ENCODE assay signal across 10 cellular contexts in the genomic region with DNA sequence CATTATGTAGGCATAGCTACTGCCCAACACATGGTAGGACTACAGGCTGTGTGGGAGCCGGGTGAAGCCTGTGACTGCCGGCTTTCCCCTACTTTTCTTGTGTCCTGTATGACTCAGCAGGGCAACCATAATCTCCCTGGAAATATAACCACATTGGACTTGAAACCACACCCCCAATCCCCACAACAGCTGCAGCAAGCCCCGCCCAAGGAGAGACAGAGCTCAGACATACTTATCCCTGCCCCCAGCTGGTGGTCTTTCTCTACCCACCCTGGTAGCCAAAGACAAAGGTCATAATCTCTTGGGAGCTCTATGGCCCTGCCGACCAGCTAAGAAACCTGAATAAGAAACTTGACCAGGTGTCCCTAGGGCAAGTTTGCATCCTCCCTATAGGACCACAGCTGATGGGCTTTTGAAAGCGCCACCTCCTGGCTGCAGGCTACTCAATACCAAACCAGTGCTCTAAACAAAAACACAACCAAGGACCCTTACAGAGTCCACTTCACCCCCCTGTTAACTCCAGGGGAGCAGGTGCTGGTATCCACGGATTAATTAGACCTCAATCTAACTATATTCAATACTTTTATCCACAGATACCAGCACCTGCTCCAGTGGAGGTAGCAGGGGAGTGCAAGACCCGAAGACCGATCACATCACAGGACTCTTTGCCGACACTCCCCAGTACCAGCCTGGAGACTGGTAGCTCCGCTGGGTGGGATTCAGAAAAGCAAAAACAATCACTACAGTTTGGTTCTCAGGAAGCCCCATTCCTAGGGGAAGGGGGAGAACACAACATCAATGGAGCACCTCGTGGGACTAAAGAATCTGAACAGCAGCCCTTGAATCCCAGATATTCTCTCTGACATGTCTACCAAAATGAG.
DNase-seq lines count a peak whose midpoint lies in the region; ATAC-seq, FAIRE-seq and TF ChIP-seq lines count a peak whose summit lies in the region.
"Had no signal": no experiment of that assay in that cellular context is flagged by ENCODE, and none has a peak within 500 bp of the region (broad histone marks: within the 10 kb centered on the region; RNA-seq: fewer than 3 reads in every experiment).

No MANE protein-coding gene starts in this region.

- H3K4me3 Mint-ChIP-seq in HFFc6 = no peak overlapping the region
- H3K4me3 Mint-ChIP-seq: activated naive CD8-positive, alpha-beta T cell treated with anti-CD3 and anti-CD28 coated beads for 36 hours had no signal

- no peak overlapping the region for H3K27ac Mint-ChIP-seq in HFFc6
- H3K27ac Mint-ChIP-seq: activated naive CD8-positive, alpha-beta T cell treated with anti-CD3 and anti-CD28 coated beads for 36 hours had no signal

- H3K27me3 ChIP-seq in RWPE2 (ENCODE audit: insufficient read depth, poor library complexity, severe bottlenecking) (peaks cover 11% of the 10 kb centered on the region), hepatocyte (no peaks in the 10 kb centered on the region)
- H3K27me3 ChIP-seq: pancreas had no signal

- peak; percentile 68 for ATAC-seq in RWPE2 (ENCODE audit: low read depth)
- ATAC-seq in HG02852 (IDR thresholded peaks at IDR 0.05; ENCODE audit: unreplicated experiment) = no peak
- ATAC-seq in HG03196 (IDR thresholded peaks at IDR 0.05; ENCODE audit: unreplicated experiment) = no peak
- ATAC-seq: pancreas had no signal

- peaks cover 8% of the 10 kb centered on the region for H3K27me3 Mint-ChIP-seq in HFFc6 (ENCODE audit: insufficient read depth)

- in situ Hi-C loops in G401 (cut with HindIII; ENCODE audit: low sequenced_read_pairs) = no loop called here

- H3K36me3 Mint-ChIP-seq in HFFc6 (ENCODE audit: low read depth) = no peaks in the 10 kb centered on the region
- H3K36me3 Mint-ChIP-seq: activated naive CD8-positive, alpha-beta T cell treated with anti-CD3 and anti-CD28 coated beads for 36 hours had no signal

- no peaks in the 10 kb centered on the region for H4K20me1 ChIP-seq in hepatocyte (ENCODE audit: insufficient read depth, poor library complexity, severe bottlenecking)

- H2AFZ ChIP-seq in hepatocyte = no peak overlapping the region

- 61% methylated on average over 11 of the region's 11 CpGs for WGBS in hepatocyte (ENCODE audit: low lambda C conversion rate, missing lambda C conversion rate)

- H3K9me3 ChIP-seq in RWPE2 (ENCODE audit: severe bottlenecking) (peaks cover 4% of the 10 kb centered on the region), hepatocyte (ENCODE audit: low read depth) (no peaks in the 10 kb centered on the region)
- H3K9me3 ChIP-seq: pancreas had no signal

- no peak overlapping the region for H3K27ac ChIP-seq in RWPE2 (ENCODE audit: poor library complexity, severe bottlenecking)
- H3K27ac ChIP-seq in hepatocyte = no peak overlapping the region
- H3K27ac ChIP-seq: pancreas had no signal

- H3K4me1 Mint-ChIP-seq in HFFc6 (ENCODE audit: low read depth) = no peaks in the 10 kb centered on the region

- H3K9me3 Mint-ChIP-seq in HFFc6 = peaks cover 10% of the 10 kb centered on the region

- H3K4me2 ChIP-seq in hepatocyte = no peak overlapping the region

- no peaks in the 10 kb centered on the region for H3K36me3 ChIP-seq in RWPE2 (ENCODE audit: low read depth)
- H3K36me3 ChIP-seq in hepatocyte (replicated peaks; ENCODE audit: insufficient read depth, low read depth) = no peaks in the 10 kb centered on the region
- H3K36me3 ChIP-seq: pancreas had no signal

- peak; percentile 42; the same call in 1 of the 2 replicates for TF ChIP-seq CTCF in HFFc6 (IDR thresholded peaks at IDR 0.05)
- TF ChIP-seq CTCF in RWPE2 (IDR thresholded peaks at IDR 0.05; ENCODE audit: poor library complexity, severe bottlenecking) = peak; percentile 11
- peak; percentile 19 for TF ChIP-seq CTCF in hepatocyte (IDR thresholded peaks at IDR 0.05; ENCODE audit: poor library complexity)

- H3K79me2 ChIP-seq in hepatocyte = no peaks in the 10 kb centered on the region

- H3K9me2 ChIP-seq in hepatocyte (replicated peaks; ENCODE audit: insufficient read depth) = no peaks in the 10 kb centered on the region

- peak; percentile 13 for DNase-seq in COLO829 (ENCODE audit: low spot score)
- DNase-seq in HFFc6 = peak; percentile 7
- DNase-seq in RWPE2 (ENCODE audit: low spot score) = no peak
- peak; percentile 65 for DNase-seq in hepatocyte (ENCODE audit: low spot score)
- DNase-seq in G401 (ENCODE audit: low spot score) = no peak
- DNase-seq in frontal cortex (ENCODE audit: low spot score in 2 of 2) = no peak
- DNase-seq: activated naive CD8-positive, alpha-beta T cell treated with anti-CD3 and anti-CD28 coated beads for 36 hours; pancreas had no signal

- H3K4me3 ChIP-seq in RWPE2 (ENCODE audit: severe bottlenecking) = no peak overlapping the region
- H3K4me3 ChIP-seq in hepatocyte = no peak overlapping the region
- H3K4me3 ChIP-seq: pancreas had no signal

- FAIRE-seq in frontal cortex (lab: Jason Lieb, UNC) = no peak
- FAIRE-seq: pancreas had no signal

- H3K4me1 ChIP-seq in RWPE2 (ENCODE audit: insufficient read depth, poor library complexity, severe bottlenecking) (no peaks in the 10 kb centered on the region), hepatocyte (ENCODE audit: insufficient read depth) (no peaks in the 10 kb centered on the region)
- H3K4me1 ChIP-seq: pancreas had no signal

Comparison
In these comparisons a context has a peak if more than half of its experiments do, and no peak if none do; other contexts are left out.
1. DNase-seq: peak in COLO829 (single experiment), HFFc6 (single experiment) and hepatocyte (single experiment); none in RWPE2 (single experiment), G401 (single experiment) and frontal cortex (0 of 2).
2. Peak in every context shown above with its lines, with median percentiles within 50 percentile points of each other: CTCF ChIP-seq.